In genomic region chr19:30029721-30030510, GRCh38 we compare ENCODE assay signal across 1 cellular context.
TF ChIP-seq lines count a peak whose summit lies in the region.

No MANE protein-coding gene starts in this region.

TF ChIP-seq in SK-N-SH treated with all-trans-retinoic acid at 6 μM for 48 hours, 23 proteins besides CTCF, POLR2A, EP300 and RAD21 (continued from another document):
- TF ChIP-seq BACH2 (CRISPR knock-in tag; IDR thresholded peaks at IDR 0.05; ENCODE audit: borderline replicate concordance) (no peak), TCF4 (CRISPR knock-in tag; IDR thresholded peaks at IDR 0.05; ENCODE audit: borderline replicate concordance) (no peak), GLIS3 (CRISPR knock-in tag; IDR thresholded peaks at IDR 0.05) (no peak)
TF ChIP-seq in SK-N-SH treated with all-trans-retinoic acid at 6 μM for 48 hours: peak in this region for 0.
